Comparison of ENCODE assay signal across 10 cellular contexts in the genomic region with DNA sequence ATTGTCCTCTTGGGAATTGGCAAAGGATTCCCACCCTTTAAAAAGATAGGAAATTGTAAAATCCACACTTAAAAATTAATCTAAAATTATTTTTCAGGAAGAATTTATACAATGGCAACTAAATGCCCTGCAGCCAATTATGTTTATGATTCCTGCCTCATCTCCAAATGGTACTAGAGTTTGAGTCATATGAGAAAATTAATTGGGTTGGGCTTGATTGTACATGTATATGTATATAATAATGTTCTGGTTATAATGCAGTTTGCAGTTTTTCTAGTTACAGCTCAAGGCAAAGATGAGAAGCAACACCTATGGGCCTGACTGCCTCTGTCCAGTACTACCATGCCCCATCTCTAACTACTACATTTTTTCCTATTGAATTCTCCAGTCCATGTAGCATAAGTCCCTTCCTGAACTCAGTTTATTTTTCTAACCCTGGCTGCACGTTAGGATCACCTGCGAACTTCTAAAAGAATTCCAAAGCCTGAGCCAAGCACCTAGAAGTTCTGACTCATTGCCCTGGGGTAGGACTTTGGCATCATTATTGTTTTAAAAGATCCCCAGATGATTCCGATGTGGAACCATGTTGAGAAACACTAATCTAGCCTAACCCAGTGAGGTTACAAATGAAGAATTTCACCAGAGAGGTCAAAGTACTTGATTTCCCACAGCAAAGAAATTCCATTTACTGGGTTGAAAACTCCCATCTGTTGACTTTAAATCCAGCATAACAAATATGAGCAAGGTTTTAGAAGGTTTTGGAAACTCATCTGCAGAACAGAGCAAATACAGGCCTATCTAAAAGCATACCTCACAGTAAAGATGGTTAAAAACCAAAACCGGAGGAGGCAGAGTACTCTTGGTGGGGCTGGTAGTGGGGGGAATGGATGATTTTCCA. TPM values are rescaled to one million over a fixed set of nuclear protein-coding genes. Genes with fewer than 3 reads are reported as not detected.
DNase-seq lines count a peak whose midpoint lies in the region; ATAC-seq lines count a peak whose summit lies in the region.
"Had no signal": no experiment of that assay in that cellular context is flagged by ENCODE, and none has a peak within 500 bp of the region (broad histone marks: within the 10 kb centered on the region; RNA-seq: fewer than 3 reads in every experiment).

No MANE protein-coding gene starts in this region.

- H3K36me3 ChIP-seq in ACC112 (ENCODE audit: insufficient read depth, low read length), result peaks cover 53% of the 10 kb centered on the region
- peaks cover 26% of the 10 kb centered on the region for H3K36me3 ChIP-seq in muscle layer of colon (ENCODE audit: insufficient read depth, low read length)

- peak overlapping the region; percentile 85 for H3K27ac ChIP-seq in ACC112 (ENCODE audit: low read depth, low read length)
- H3K27ac ChIP-seq in muscle layer of colon (ENCODE audit: low read depth, low read length), result peak overlapping the region; percentile 21

- peaks cover 96% of the 10 kb centered on the region for H3K79me2 ChIP-seq in ACC112 (ENCODE audit: control insufficient read depth, insufficient read depth, low read length, unreplicated experiment)

- H3K4me3 ChIP-seq in ACC112 (ENCODE audit: low read depth, low read length) (peak overlapping the region; percentile 7; the same call in 1 of the 2 replicates), muscle layer of colon (ENCODE audit: low read depth in 1 of 2, low read length in 2 of 2) (no peak overlapping the region)

- H3K27me3 ChIP-seq in ACC112 (ENCODE audit: insufficient read depth, low read length) (no peaks in the 10 kb centered on the region), muscle layer of colon (ENCODE audit: control insufficient read depth in 1 of 2, insufficient read depth in 2 of 2, low read length in 2 of 2) (no peaks in the 10 kb centered on the region)

- ATAC-seq in HG02852 (IDR thresholded peaks at IDR 0.05; ENCODE audit: unreplicated experiment) (no peak), GM19395 (IDR thresholded peaks at IDR 0.05; ENCODE audit: unreplicated experiment) (no peak)

- H3K9ac ChIP-seq in muscle layer of colon (ENCODE audit: low read length), result no peak overlapping the region

- H3K4me1 ChIP-seq in ACC112 (ENCODE audit: control insufficient read depth, insufficient read depth, low read length, unreplicated experiment) (peaks cover 93% of the 10 kb centered on the region), muscle layer of colon (ENCODE audit: insufficient read depth, low read length) (peaks cover 90% of the 10 kb centered on the region)

- H3K9me3 ChIP-seq in muscle layer of colon (ENCODE audit: low read length), result no peaks in the 10 kb centered on the region

- no peak overlapping the region for H2AFZ ChIP-seq in ACC112 (ENCODE audit: low read length, unreplicated experiment)

- DNase-seq in LHCN-M2 (ENCODE audit: low read depth), result peak; percentile 68
- DNase-seq in dermis blood vessel endothelial cell, result peak; percentile 76
- DNase-seq in T-helper 9 cell, result no peak
- no peak for DNase-seq in stimulated activated CD4-positive, alpha-beta T cell treated with anti-CD3 and anti-CD28 coated beads, Interleukin-2, amount 100 ng/mL, for 24 hours
- DNase-seq: caudate nucleus, GDM1 had no signal

RNA-seq across cellular contexts. Expression of a gene that starts 19.4 kb away (rescaled TPM):
- total RNA-seq in LHCN-M2 (2014; rRNA removed), result 278 and 330 TPM in 2 replicates
- polyA plus RNA-seq in LHCN-M2 (2012), result 121 TPM
- total RNA-seq in dermis blood vessel endothelial cell, result 632 and 715 TPM in 2 replicates

Comparison
In these comparisons a context has a peak if more than half of its experiments do, and no peak if none do; other contexts are left out.
1. DNase-seq: peak in LHCN-M2 (single experiment) and dermis blood vessel endothelial cell (single experiment); none in T-helper 9 cell (single experiment) and stimulated activated CD4-positive, alpha-beta T cell treated with anti-CD3 and anti-CD28 coated beads, Interleukin-2, amount 100 ng/mL, for 24 hours (0 of 2).